In genomic region chr17:7239091-7240027, GRCh38 we compare ENCODE assay signal across 1 cellular context.
TF ChIP-seq lines count a peak whose summit lies in the region.

PHF23 (minus strand) TSS chr17:7239457; CDS start chr17:7239279, 178 bp downstream.

TF ChIP-seq in HepG2, 621 proteins besides CTCF, POLR2A, EP300 and RAD21 (continued from another document and continues in another):
- TF ChIP-seq ZBTB14 (CRISPR knock-in tag; IDR thresholded peaks at IDR 0.05) (no peak), REST (IDR thresholded peaks at IDR 0.05; ENCODE audit: borderline replicate concordance in 1 of 2, low read depth in 1 of 2, low read length in 2 of 2) (0 out of 4 replicates have a peak, but pooled peaks of 1 of the 2 experiments have one; percentile 24), ZBTB42 (CRISPR knock-in tag; IDR thresholded peaks at IDR 0.05) (no peak), RELA (CRISPR knock-in tag; IDR thresholded peaks at IDR 0.05) (no peak), ZNF12 (CRISPR knock-in tag; IDR thresholded peaks at IDR 0.05) (no peak), ZNF75D (CRISPR knock-in tag; IDR thresholded peaks at IDR 0.05; ENCODE audit: borderline replicate concordance) (no peak), ZEB1 (IDR thresholded peaks at IDR 0.05; ENCODE audit: insufficient replicate concordance, low read depth) (no peak), ZNF3 (CRISPR knock-in tag; IDR thresholded peaks at IDR 0.05) (no peak), ZNF567 (CRISPR knock-in tag; IDR thresholded peaks at IDR 0.05; ENCODE audit: borderline replicate concordance) (no peak), ZUFSP (CRISPR knock-in tag; IDR thresholded peaks at IDR 0.05; ENCODE audit: borderline replicate concordance) (no peak), BRCA1 (CRISPR knock-in tag; IDR thresholded peaks at IDR 0.05) (no peak), JUN (CRISPR knock-in tag; IDR thresholded peaks at IDR 0.05) (0 out of 2 replicates have a peak, but pooled peaks have one; percentile 37), BRF2 (CRISPR knock-in tag; IDR thresholded peaks at IDR 0.05) (0 out of 2 replicates have a peak, but pooled peaks have one; percentile 46), RBAK (CRISPR knock-in tag; IDR thresholded peaks at IDR 0.05) (no peak), XRCC5 (optimal IDR thresholded peaks at IDR 0.05; ENCODE audit: low read length) (peak; percentile 70), NFKBIZ (CRISPR knock-in tag; IDR thresholded peaks at IDR 0.05) (no peak), MNT (IDR thresholded peaks at IDR 0.05) (peak; percentile 52), NCOA2 (CRISPR knock-in tag; IDR thresholded peaks at IDR 0.05) (no peak; the same call in 1 of the 2 replicates), ZNF251 (CRISPR knock-in tag; IDR thresholded peaks at IDR 0.05) (no peak), DNMT1 (CRISPR knock-in tag; IDR thresholded peaks at IDR 0.05) (no peak), ZZZ3 (CRISPR knock-in tag; IDR thresholded peaks at IDR 0.05; ENCODE audit: borderline replicate concordance) (no peak), ZNF576 (CRISPR knock-in tag; IDR thresholded peaks at IDR 0.05) (no peak), SRSF1 (optimal IDR thresholded peaks at IDR 0.05; ENCODE audit: low read depth, low read length) (peak; percentile 58), JARID2 (CRISPR knock-in tag; IDR thresholded peaks at IDR 0.05; ENCODE audit: insufficient replicate concordance) (no peak), ZSCAN12 (CRISPR knock-in tag; IDR thresholded peaks at IDR 0.05) (no peak), WIZ (CRISPR knock-in tag; IDR thresholded peaks at IDR 0.05) (0 out of 2 replicates have a peak, but pooled peaks have one; percentile 42), MAFK (conservative IDR thresholded peaks at IDR 0.05 in 1 of 2, IDR thresholded peaks at IDR 0.05 in 1 of 2; ENCODE audit: low read length in 2 of 2) (no peak), ZGPAT (CRISPR knock-in tag; IDR thresholded peaks at IDR 0.05) (peak; percentile 86; the same call in 1 of the 2 replicates), HMGA1 (CRISPR knock-in tag; conservative IDR thresholded peaks at IDR 0.05) (no peak), CBX2 (IDR thresholded peaks at IDR 0.05; ENCODE audit: low read depth, low read length) (no peak), CBX2 (CRISPR knock-in tag; IDR thresholded peaks at IDR 0.05; ENCODE audit: low read depth) (no peak), PBX3 (CRISPR knock-in tag; IDR thresholded peaks at IDR 0.05; ENCODE audit: borderline replicate concordance) (no peak), PAX8 (CRISPR knock-in tag; IDR thresholded peaks at IDR 0.05; ENCODE audit: borderline replicate concordance) (no peak), ZNF547 (CRISPR knock-in tag; IDR thresholded peaks at IDR 0.05) (peak; percentile 74), TOE1 (CRISPR knock-in tag; IDR thresholded peaks at IDR 0.05) (0 out of 2 replicates have a peak, but pooled peaks have one; percentile 28), ZFP82 (CRISPR knock-in tag; IDR thresholded peaks at IDR 0.05; ENCODE audit: borderline replicate concordance) (peak; percentile 55; the same call in 1 of the 2 replicates), NFKB2 (CRISPR knock-in tag; IDR thresholded peaks at IDR 0.05; ENCODE audit: borderline replicate concordance) (no peak), MXD3 (CRISPR knock-in tag; IDR thresholded peaks at IDR 0.05) (no peak; the same call in none of the 2 replicates), GMEB2 (CRISPR knock-in tag; IDR thresholded peaks at IDR 0.05; ENCODE audit: low read depth) (no peak), HDAC6 (IDR thresholded peaks at IDR 0.05; ENCODE audit: low read depth, low read length) (no peak), CHD2 (IDR thresholded peaks at IDR 0.05; ENCODE audit: low read depth, low read length) (peak; percentile 36; the same call in 1 of the 2 replicates), FOXA3 (CRISPR knock-in tag; IDR thresholded peaks at IDR 0.05) (0 out of 2 replicates have a peak, but pooled peaks have one; percentile 7), THRA (CRISPR knock-in tag; IDR thresholded peaks at IDR 0.05; ENCODE audit: borderline replicate concordance) (0 out of 2 replicates have a peak, but pooled peaks have one; percentile 33), RFX5 (IDR thresholded peaks at IDR 0.05; ENCODE audit: low read depth, low read length) (no peak), NAIF1 (CRISPR knock-in tag; IDR thresholded peaks at IDR 0.05; ENCODE audit: borderline replicate concordance) (peak; percentile 97), ZNF850 (CRISPR knock-in tag; conservative IDR thresholded peaks at IDR 0.05) (no peak), NCOR1 (IDR thresholded peaks at IDR 0.05; ENCODE audit: borderline replicate concordance, low read length) (peak; percentile 50; the same call in 1 of the 2 replicates), CAMTA2 (CRISPR knock-in tag; IDR thresholded peaks at IDR 0.05; ENCODE audit: borderline replicate concordance) (no peak), BORCS8-MEF2B (CRISPR knock-in tag; IDR thresholded peaks at IDR 0.05) (peak; percentile 54; the same call in 1 of the 2 replicates)
